Comparison of ENCODE assay signal across 8 cellular contexts in genomic region chr9:89319015-89319905, GRCh38. TPM values are rescaled to one million over a fixed set of nuclear protein-coding genes. Genes with fewer than 3 reads are reported as not detected.
DNase-seq lines count a peak whose midpoint lies in the region; ATAC-seq and TF ChIP-seq lines count a peak whose summit lies in the region.

No MANE protein-coding gene starts in this region.

- no peak overlapping the region for H2BK5ac ChIP-seq in trophoblast cell (ENCODE audit: low read depth, low read length, poor library complexity)

- no peak overlapping the region for H2BK120ac ChIP-seq in trophoblast cell (ENCODE audit: insufficient read depth, low read length, poor library complexity)

- no peaks in the 10 kb centered on the region for H3K4me1 ChIP-seq in esophagus (ENCODE audit: control insufficient read depth in 2 of 2, insufficient read depth in 2 of 2, low read length in 1 of 2)
- H3K4me1 ChIP-seq in trophoblast cell (ENCODE audit: control insufficient read depth in 1 of 2, insufficient read depth in 2 of 2, low read length in 2 of 2) = peaks cover 0 to 6% of the 10 kb centered on the region in 2 experiments

- DNase-seq in RWPE1 (ENCODE audit: low spot score) (no peak), trophoblast cell (no peak), GOT3 (lab: John Stamatoyannopoulos, UW) (no peak), omental fat pad (ENCODE audit: low spot score) (no peak)
- DNase-seq in effector CD4-positive, alpha-beta T cell = no peak

- ATAC-seq in GM19395 (IDR thresholded peaks at IDR 0.05; ENCODE audit: unreplicated experiment) (peak; percentile 6), HG02938 (IDR thresholded peaks at IDR 0.05; ENCODE audit: unreplicated experiment) (no peak), omental fat pad (ENCODE audit: low FRiP score) (no peak)

- H3K9me3 ChIP-seq in esophagus (ENCODE audit: control insufficient read depth in 2 of 2, insufficient read depth in 1 of 2, low read depth in 1 of 2, low read length in 1 of 2) (no peaks in the 10 kb centered on the region), trophoblast cell (ENCODE audit: insufficient read depth, low read depth, low read length) (no peaks in the 10 kb centered on the region)

- WGBS in esophagus, 2 donors = 2% methylated on average over 13 of the region's 13 CpGs
- WGBS in trophoblast cell (ENCODE audit: extremely low coverage, insufficient coverage, insufficient read length) = no CpG with 5 or more reads among the region's 13 CpGs

- TF ChIP-seq CTCF in RWPE1 (conservative IDR thresholded peaks at IDR 0.05; ENCODE audit: low read depth) (peak; percentile 41; the same call in 1 of the 2 replicates), omental fat pad (IDR thresholded peaks at IDR 0.05) (no peak)

- H3K27me3 ChIP-seq in esophagus (ENCODE audit: control insufficient read depth in 1 of 2, insufficient read depth in 2 of 2, low read length in 2 of 2) (no peaks in the 10 kb centered on the region), trophoblast cell (ENCODE audit: insufficient read depth, low read length) (no peaks in the 10 kb centered on the region)

- no peak overlapping the region for H2AFZ ChIP-seq in trophoblast cell (ENCODE audit: insufficient read depth, low read length, poor library complexity)

- CTCF ChIA-PET in RWPE1 (lab: Yijun Ruan, JAX) = interaction anchor here (0.7 kb wide), 1 partner anchor 173 kb away, joined by 3 read pairs; no protein-coding TSS in a partner anchor

- peak overlapping the region; percentile 16 for H4K12ac ChIP-seq in trophoblast cell (ENCODE audit: low read depth, low read length)

- H2BK12ac ChIP-seq in trophoblast cell (ENCODE audit: low read length) = no peak overlapping the region

- H3K14ac ChIP-seq in trophoblast cell (ENCODE audit: low read length) = no peak overlapping the region

- H3K23ac ChIP-seq in trophoblast cell (ENCODE audit: low read length) = no peak overlapping the region

- H3K79me1 ChIP-seq in trophoblast cell (ENCODE audit: low read length) = peaks cover 5% of the 10 kb centered on the region

- H4K8ac ChIP-seq in trophoblast cell (ENCODE audit: low read depth, low read length) = peak overlapping the region; percentile 95

- H3K79me2 ChIP-seq in trophoblast cell (ENCODE audit: control insufficient read depth, insufficient read depth, low read length, poor library complexity) = peaks cover 4% of the 10 kb centered on the region

- H3K4me2 ChIP-seq in trophoblast cell (ENCODE audit: low read length) = peak overlapping the region; percentile 53

- H3K27ac ChIP-seq in RWPE1 (peak overlapping the region; percentile 99), esophagus (ENCODE audit: low read depth in 2 of 2, low read length in 1 of 2) (peak overlapping the region; percentile 100), trophoblast cell (ENCODE audit: low read depth, low read length) (peak overlapping the region; percentile 99)

- POLR2A ChIA-PET in RWPE1 (lab: Yijun Ruan, JAX; ENCODE audit: low non-redundant PET) = interaction anchor here (0.9 kb wide), 1 partner anchor 30 kb away, joined by 3 read pairs; no protein-coding TSS in a partner anchor

- no peak overlapping the region for H3K18ac ChIP-seq in trophoblast cell (ENCODE audit: low read length)

- peak overlapping the region; percentile 87 for H3K4ac ChIP-seq in trophoblast cell (ENCODE audit: low read depth, low read length)

- H2AK5ac ChIP-seq in trophoblast cell (ENCODE audit: low read length) = no peak overlapping the region

- H3K4me3 ChIP-seq in esophagus (ENCODE audit: low read depth in 1 of 2, low read length in 2 of 2) (peak overlapping the region; percentile 71 to 90), trophoblast cell (ENCODE audit: low read depth, low read length) (peak overlapping the region; percentile 87)

- H3K9ac ChIP-seq in trophoblast cell (ENCODE audit: low read length) = no peak overlapping the region

- H3K36me3 ChIP-seq in esophagus (ENCODE audit: control insufficient read depth in 2 of 2, insufficient read depth in 2 of 2, low read length in 1 of 2) (no peaks in the 10 kb centered on the region), trophoblast cell (ENCODE audit: control insufficient read depth in 1 of 2, insufficient read depth in 2 of 2, low read length in 2 of 2) (peaks cover 0 to 10% of the 10 kb centered on the region in 2 experiments)

- no peak overlapping the region for H4K91ac ChIP-seq in trophoblast cell (ENCODE audit: low read depth, low read length)

RNA-seq across cellular contexts. Expression of gene SECISBP2, which starts 1.0 kb away (rescaled TPM):
- polyA plus RNA-seq in esophagus = 10 to 100 TPM; 14.0 to 16.0 TPM
- 32.7 and 32.9 TPM in 2 replicates for polyA plus RNA-seq in trophoblast cell (2013)
- total RNA-seq in omental fat pad = 10 to 100 TPM; 45.8 to 68.4 (median 54.2) TPM

RNA-seq across cellular contexts. Expression of gene CKS2, which starts 8.3 kb away (rescaled TPM):
- polyA plus RNA-seq in esophagus = 10 to 100 TPM; 74.8 to 81.6 TPM
- 352 and 395 TPM in 2 replicates for polyA plus RNA-seq in trophoblast cell (2013)
- total RNA-seq in omental fat pad = 10 to 100 TPM in 3 of 4 donors, 1 to 10 TPM in 1; 9.8 to 34.1 (median 20.3) TPM
